Comparison of ENCODE assay signal across 15 cellular contexts in genomic region chr5:93941897-93942296, GRCh38.
DNase-seq lines count a peak whose midpoint lies in the region; ATAC-seq, FAIRE-seq and TF ChIP-seq lines count a peak whose summit lies in the region.
"Had no signal": no experiment of that assay in that cellular context is flagged by ENCODE, and none has a peak within 500 bp of the region (broad histone marks: within the 10 kb centered on the region; RNA-seq: fewer than 3 reads in every experiment).

No MANE protein-coding gene starts in this region.

- intact Hi-C loops in GM12878 (cut with micrococcal nuclease; ENCODE audit: unreplicated experiment): no loop called here

- no peaks in the 10 kb centered on the region for H3K36me3 ChIP-seq in GM12878 (ENCODE audit: control insufficient read depth in 2 of 2, insufficient read depth in 2 of 2, low read length in 1 of 2)
- H3K36me3 ChIP-seq: MG63 had no signal

- no peak overlapping the region for H3K4me3 ChIP-seq in GM12878
- H3K4me3 ChIP-seq: GM23338, MG63, PC-9 had no signal

- POLR2A ChIA-PET in GM12878 (lab: Charles Lee): no interaction called here

- in situ Hi-C loops in GM12878 (cut with MboI): no loop called here

- TF ChIP-seq RAD21 in GM12878 (IDR thresholded peaks at IDR 0.05; ENCODE audit: insufficient read depth, low read depth, low read length): no peak

- H3K4me2 ChIP-seq in GM12878 (ENCODE audit: control insufficient read depth, insufficient read depth): no peak overlapping the region
- H3K4me2 ChIP-seq: GM23338, PC-9 had no signal

- peak; percentile 57 for DNase-seq in DMS53 treated with DMSO at 0.1 percent for 48 hours (lab: John Stamatoyannopoulos, UW; ENCODE audit: unreplicated experiment)
- DNase-seq in NCI-H146 treated with DMSO at 0.1 percent for 48 hours (lab: John Stamatoyannopoulos, UW; ENCODE audit: unreplicated experiment): peak; percentile 68
- peak; percentile 86 for DNase-seq in NCI-H748 (lab: John Stamatoyannopoulos, UW; ENCODE audit: unreplicated experiment)
- DNase-seq in GM12878 (ENCODE audit: low read depth, low spot score): no peak
- no peak for DNase-seq in T-helper 1 cell
- DNase-seq in T-helper 2 cell treated with Interferon-gamma antibody and Interleukin-4, amounts not matched to agents 5 μg/mL and 100 μg/mL, for 36 hours (ENCODE audit: low spot score): no peak
- no peak for DNase-seq in SKM-1 (lab: John Stamatoyannopoulos, UW; ENCODE audit: unreplicated experiment)
- DNase-seq in foreskin melanocyte: no peak
- DNase-seq: CD8-positive, alpha-beta memory T cell; DMS 273 treated with DMSO at 0.1 percent for 48 hours; MG63; NCI-H1092 treated with DMSO at 0.1 percent for 48 hours; NCI-H446 treated with DMSO at 0.1 percent for 48 hours; PC-9 had no signal

- H3K9me3 Mint-ChIP-seq in T-helper 2 cell treated with Interferon-gamma antibody and Interleukin-4, amounts not matched to agents 5 μg/mL and 100 μg/mL, for 36 hours: no peaks in the 10 kb centered on the region
- H3K9me3 Mint-ChIP-seq: CD8-positive, alpha-beta memory T cell; GM23338 had no signal

- no peaks in the 10 kb centered on the region for H3K9me3 ChIP-seq in GM12878 (replicated peaks; ENCODE audit: control insufficient read depth, insufficient read depth, low read length)
- H3K9me3 ChIP-seq: MG63 had no signal

- no peaks in the 10 kb centered on the region for H3K79me2 ChIP-seq in GM12878 (ENCODE audit: control insufficient read depth, insufficient read depth, low read length)

- TF ChIP-seq POLR2A in GM12878 (IDR thresholded peaks at IDR 0.05; ENCODE audit: low read depth, low read length): no peak

- BruUV-seq in GM12878 (replicated peaks; lab: Mats Ljungman, UMichigan): no TSS peak

- RAD21 ChIA-PET in GM12878 (lab: Charles Lee; ENCODE audit: unreplicated experiment): no interaction called here

- no peaks in the 10 kb centered on the region for H3K4me1 ChIP-seq in GM12878 (ENCODE audit: control insufficient read depth, insufficient read depth, low read length)

- no peak overlapping the region for H3K9ac ChIP-seq in GM12878 (ENCODE audit: control insufficient read depth, insufficient read depth, low read length)

- H3K27me3 Mint-ChIP-seq in T-helper 2 cell treated with Interferon-gamma antibody and Interleukin-4, amounts not matched to agents 5 μg/mL and 100 μg/mL, for 36 hours (ENCODE audit: low read depth): no peaks in the 10 kb centered on the region
- H3K27me3 Mint-ChIP-seq: CD8-positive, alpha-beta memory T cell had no signal

- H3K27ac Mint-ChIP-seq in T-helper 2 cell treated with Interferon-gamma antibody and Interleukin-4, amounts not matched to agents 5 μg/mL and 100 μg/mL, for 36 hours: no peak overlapping the region
- H3K27ac Mint-ChIP-seq: GM23338 had no signal

- no peaks in the 10 kb centered on the region for H3K27me3 ChIP-seq in GM12878 (replicated peaks in 1 of 2; ENCODE audit: control insufficient read depth in 2 of 2, insufficient read depth in 2 of 2, low read length in 1 of 2)
- H3K27me3 ChIP-seq: MG63 had no signal

- 100% methylated on average over 3 of the region's 3 CpGs for WGBS in GM12878 (ENCODE audit: insufficient coverage, insufficient replicate concordance, low lambda C conversion rate, missing lambda C conversion rate)

- H3K36me3 Mint-ChIP-seq in T-helper 2 cell treated with Interferon-gamma antibody and Interleukin-4, amounts not matched to agents 5 μg/mL and 100 μg/mL, for 36 hours (ENCODE audit: low read depth): no peaks in the 10 kb centered on the region

- CTCF ChIA-PET in GM12878 (lab: Yijun Ruan, JAX): interaction anchor here (2.1 kb wide), 1 partner anchor 15 kb away, joined by 7 read pairs; no protein-coding TSS in a partner anchor

- SMC1A ChIA-PET in GM12878 (lab: Charles Lee; ENCODE audit: uncharacterized antibody, unreplicated experiment): interaction anchor here (1.2 kb wide), 1 partner anchor 11 kb away, joined by 3 read pairs; no protein-coding TSS in a partner anchor

- no peaks in the 10 kb centered on the region for H4K20me1 ChIP-seq in GM12878 (ENCODE audit: control insufficient read depth, insufficient read depth)

- TF ChIP-seq CTCF in GM12878 (IDR thresholded peaks at IDR 0.05 in 2 of 3, conservative IDR thresholded peaks at IDR 0.05 in 1 of 3; ENCODE audit: control insufficient read depth in 2 of 3, extremely low read depth in 1 of 3, insufficient read depth in 1 of 3, low read depth in 3 of 3, low read length in 3 of 3): no peak

- no peak overlapping the region for H2AFZ ChIP-seq in GM12878 (ENCODE audit: control insufficient read depth, low read depth, low read length)
- H2AFZ ChIP-seq: GM23338, PC-9 had no signal

- no peak overlapping the region for H3K4me3 Mint-ChIP-seq in T-helper 2 cell treated with Interferon-gamma antibody and Interleukin-4, amounts not matched to agents 5 μg/mL and 100 μg/mL, for 36 hours
- H3K4me3 Mint-ChIP-seq: CD8-positive, alpha-beta memory T cell; GM23338 had no signal

- no peak for ATAC-seq in GM12878
- ATAC-seq: GM23338 had no signal

- no peak for TF ChIP-seq EP300 in GM12878 (IDR thresholded peaks at IDR 0.05; ENCODE audit: borderline replicate concordance in 1 of 2, control insufficient read depth in 1 of 2, low read depth in 2 of 2, low read length in 2 of 2)

- H3K4me1 Mint-ChIP-seq in T-helper 2 cell treated with Interferon-gamma antibody and Interleukin-4, amounts not matched to agents 5 μg/mL and 100 μg/mL, for 36 hours (ENCODE audit: low read depth): peaks cover 6% of the 10 kb centered on the region
- H3K4me1 Mint-ChIP-seq: GM23338 had no signal

- no peak overlapping the region for H3K27ac ChIP-seq in GM12878 (ENCODE audit: control insufficient read depth, insufficient read depth)
- H3K27ac ChIP-seq: PC-9 had no signal

- peak; percentile 31 for FAIRE-seq in GM12878 (lab: Jason Lieb, UNC)

TF ChIP-seq in GM12878, 131 proteins besides CTCF, POLR2A, EP300 and RAD21 (continues in another document):
- TF ChIP-seq CBFB (IDR thresholded peaks at IDR 0.05; ENCODE audit: low read depth) (no peak), NFIC (IDR thresholded peaks at IDR 0.05; ENCODE audit: low read depth, low read length) (no peak), EGR1 (IDR thresholded peaks at IDR 0.05; ENCODE audit: borderline replicate concordance in 1 of 2, low read depth in 2 of 2, low read length in 2 of 2) (no peak), FOXM1 (IDR thresholded peaks at IDR 0.05; ENCODE audit: low read depth, low read length) (no peak), STAT3 (IDR thresholded peaks at IDR 0.05; ENCODE audit: low read depth, low read length) (no peak), ZBTB33 (IDR thresholded peaks at IDR 0.05) (no peak), KAT2A (conservative IDR thresholded peaks at IDR 0.05; ENCODE audit: control insufficient read depth, low read depth, low read length) (no peak), RUNX3 (IDR thresholded peaks at IDR 0.05; ENCODE audit: low read length) (no peak), TCF12 (IDR thresholded peaks at IDR 0.05; ENCODE audit: low read depth, low read length) (no peak), CREM (IDR thresholded peaks at IDR 0.05; ENCODE audit: low read depth) (no peak), ZSCAN29 (IDR thresholded peaks at IDR 0.05) (no peak), IRF3 (IDR thresholded peaks at IDR 0.05) (no peak), HCFC1 (IDR thresholded peaks at IDR 0.05; ENCODE audit: low read length) (no peak), GABPA (IDR thresholded peaks at IDR 0.05; ENCODE audit: low read depth) (no peak)

Comparison
In these comparisons a context has a peak if more than half of its experiments do, and no peak if none do; other contexts are left out.
1. DNase-seq: peak in DMS53 treated with DMSO at 0.1 percent for 48 hours (single experiment), NCI-H146 treated with DMSO at 0.1 percent for 48 hours (single experiment) and NCI-H748 (single experiment); none in GM12878 (single experiment), T-helper 1 cell (0 of 5), T-helper 2 cell treated with Interferon-gamma antibody and Interleukin-4, amounts not matched to agents 5 μg/mL and 100 μg/mL, for 36 hours (single experiment), SKM-1 (single experiment) and foreskin melanocyte (single experiment).